In genomic region chr5:103842936-103843335, GRCh38 we compare ENCODE assay signal across 25 cellular contexts.
"Had no signal": no experiment of that assay in that cellular context is flagged by ENCODE, and none has a peak within 500 bp of the region (broad histone marks: within the 10 kb centered on the region; RNA-seq: fewer than 3 reads in every experiment).

No MANE protein-coding gene starts in this region.

- H3K36me3 ChIP-seq: stomach, suprapubic skin, thoracic aorta, thyroid gland, tibial artery, tibial nerve, transverse colon, upper lobe of left lung, upper lobe of right lung, uterus, vagina had no signal

- H3K4me3 ChIP-seq: stomach, suprapubic skin, testis, thoracic aorta, thyroid gland, tibial artery, tibial nerve, transverse colon, upper lobe of left lung, upper lobe of right lung, uterus, vagina had no signal

- H3K9me3 ChIP-seq: stomach, suprapubic skin, testis, thoracic aorta, thyroid gland, tibial artery, tibial nerve, transverse colon, upper lobe of left lung, upper lobe of right lung, uterus, vagina had no signal

- DNase-seq: stimulated activated CD4-positive, alpha-beta T cell treated with anti-CD3 and anti-CD28 coated beads, Interleukin-2, amount 100 ng/mL, for 48 hours; stimulated activated CD4-positive, alpha-beta T cell treated with anti-CD3 and anti-CD28 coated beads, Interleukin-4, amount 100 ng/mL, for 1 hour; stimulated activated CD4-positive, alpha-beta T cell treated with anti-CD3 and anti-CD28 coated beads, Interleukin-4, amount 100 ng/mL, for 24 hours; stimulated activated CD4-positive, alpha-beta T cell treated with anti-CD3 and anti-CD28 coated beads, Interleukin-4, amount 100 ng/mL, for 4 hours; stimulated activated CD8-positive, alpha-beta memory T cell treated with anti-CD3 and anti-CD28 coated beads, Interleukin-4, amount 100 ng/mL, for 48 hours; stimulated activated naive B cell treated with anti-CD40 and anti-IgM and Interleukin-4, amounts not matched to agents 10 μg/mL and 1 μg/mL and 100 μg/mL, for 72 hours; stimulated activated naive CD4-positive, alpha-beta T cell; stimulated activated naive CD4-positive, alpha-beta T cell treated with Interleukin-2 at 50 U/mL for 16 hours; stimulated activated naive CD8-positive, alpha-beta T cell treated with anti-CD3 and anti-CD28 coated beads, Interleukin-15, amount 100 ng/mL, for 72 hours; stimulated activated naive CD8-positive, alpha-beta T cell treated with anti-CD3 and anti-CD28 coated beads, Interleukin-15, Interleukin-2, amounts not matched to agents 100 U/mL and 50 U/mL, for 24 hours; stomach; substantia nigra; testis; thyroid gland; tibial artery; transverse colon; upper lobe of left lung; upper lobe of right lung; uterus had no signal

- H3K4me1 ChIP-seq: stomach, suprapubic skin, testis, thyroid gland, tibial artery, tibial nerve, transverse colon, upper lobe of left lung, upper lobe of right lung, uterus, vagina had no signal

- H3K27ac ChIP-seq: stomach, suprapubic skin, testis, thoracic aorta, thyroid gland, tibial artery, tibial nerve, transverse colon, upper lobe of left lung, upper lobe of right lung, uterus, vagina had no signal

- H3K27me3 ChIP-seq: stomach, suprapubic skin, testis, thyroid gland, tibial artery, tibial nerve, transverse colon, upper lobe of left lung, upper lobe of right lung, uterus, vagina had no signal

- ATAC-seq: stimulated activated effector memory CD8-positive, alpha-beta T cell treated with anti-CD3 and anti-CD28 coated beads, Interleukin-12 subunit alpha, Interleukin-12 subunit beta, amount 100 ng/mL, for 72 hours; stimulated activated memory B cell treated with anti-CD40 and anti-IgM and Interleukin-4, amounts not matched to agents 10 μg/mL and 1 μg/mL and 100 μg/mL, for 72 hours; stimulated activated naive B cell treated with anti-CD40 and anti-IgM and Interleukin-4, amounts not matched to agents 10 μg/mL and 1 μg/mL and 100 μg/mL, for 72 hours; stimulated activated naive CD8-positive, alpha-beta T cell treated with anti-CD3 and anti-CD28 coated beads, Interleukin-15, amount 100 ng/mL, for 72 hours; stimulated activated naive CD8-positive, alpha-beta T cell treated with anti-CD3 and anti-CD28 coated beads, Interleukin-15, Interleukin-2, amounts not matched to agents 100 U/mL and 50 U/mL, for 24 hours; upper lobe of right lung had no signal
